36 cellular contexts compared by ENCODE assay signal in genomic region chr19:2317300-2317699, GRCh38. TPM values are rescaled to one million over a fixed set of nuclear protein-coding genes. Genes with fewer than 3 reads are reported as not detected.
"Had no signal": no experiment of that assay in that cellular context is flagged by ENCODE, and none has a peak within 500 bp of the region (broad histone marks: within the 10 kb centered on the region; RNA-seq: fewer than 3 reads in every experiment).

No MANE protein-coding gene starts in this region.

- DNase-seq: activated CD4-positive, alpha-beta T cell treated with anti-CD3 and anti-CD28 coated beads for 36 hours; activated CD4-positive, alpha-beta T cell treated with anti-CD3 and anti-CD28 coated beads, Interleukin-2, amount 10 ng/mL, durations not matched to agents 7 days and 5 days; activated CD4-positive, alpha-beta T cell treated with anti-CD3 and anti-CD28 coated beads, Interleukin-2, amount 50 U/mL, for 48 hours; activated CD8-positive, alpha-beta T cell treated with anti-CD3 and anti-CD28 coated beads, Interleukin-2, amount 10 ng/mL, durations not matched to agents 7 days and 5 days; activated gamma-delta T cell treated with Interleukin-2 at 50 U/mL for 16 hours; activated naive CD4-positive, alpha-beta T cell treated with anti-CD3 and anti-CD28 coated beads for 36 hours; activated T-cell treated with anti-CD3 and anti-CD28 coated beads, Interleukin-2, amount 50 U/mL, for 24 hours; adrenal gland; body of pancreas; Karpas-422; KBM-7; MG63; NCI-H1048; NCI-H1105 treated with DMSO at 0.1 percent for 48 hours; NCI-H1436; NCI-H1694 treated with DMSO at 0.1 percent for 48 hours; NCI-H2029; NCI-H345; NCI-H524 treated with DMSO at 0.1 percent for 48 hours; NK-92 treated with Interleukin-12 subunit alpha and Interleukin-12 subunit beta, amount 100 ng/mL, for 24 hours; PC-3; Peyer's patch; RPMI8226; SHP77 treated with DMSO at 0.1 percent for 48 hours; SK-N-SH had no signal

- H3K9ac ChIP-seq: SK-N-SH had no signal

- H3K4me3 ChIP-seq: adrenal gland, body of pancreas, breast epithelium, MG63, Peyer's patch, SJSA1 had no signal

- H3K4me2 ChIP-seq: SK-N-SH had no signal

- H3K4me1 ChIP-seq: adrenal gland, body of pancreas, breast epithelium, SJSA1 had no signal

- H3K4me1 Mint-ChIP-seq: activated CD4-positive, alpha-beta T cell treated with anti-CD3 and anti-CD28 coated beads for 36 hours had no signal

- H3K4me3 Mint-ChIP-seq: activated CD4-positive, alpha-beta T cell treated with anti-CD3 and anti-CD28 coated beads for 36 hours; activated CD4-positive, alpha-beta T cell treated with anti-CD3 and anti-CD28 coated beads, Interleukin-2, amount 10 ng/mL, durations not matched to agents 7 days and 5 days; activated CD8-positive, alpha-beta T cell treated with anti-CD3 and anti-CD28 coated beads, Interleukin-2, amount 10 ng/mL, durations not matched to agents 7 days and 5 days; activated naive CD4-positive, alpha-beta T cell treated with anti-CD3 and anti-CD28 coated beads for 36 hours; activated T-cell treated with anti-CD3 and anti-CD28 coated beads, Interleukin-2, amount 50 U/mL, for 24 hours; T-helper 1 cell treated with Interleukin-12 subunit alpha and Interleukin-12 subunit beta and Interleukin-4 antibody, amounts not matched to agents 30 μg/mL and 1 μg/mL, for 36 hours; T-helper 2 cell treated with Interferon-gamma antibody and Interleukin-4, amounts not matched to agents 5 μg/mL and 100 μg/mL, for 36 hours had no signal

- H3K36me3 ChIP-seq: breast epithelium, MG63 had no signal

- H3K9me3 ChIP-seq: adrenal gland, body of pancreas, MG63, SK-N-SH had no signal

- ATAC-seq: activated CD4-positive, alpha-beta T cell treated with anti-CD3 and anti-CD28 coated beads for 36 hours; activated CD4-positive, CD25-positive, alpha-beta regulatory T cell treated with anti-CD3 and anti-CD28 coated beads, Interleukin-2, amount 50 U/mL, for 24 hours; activated CD8-positive, alpha-beta T cell treated with anti-CD3 and anti-CD28 coated beads, Interleukin-2, amount 10 ng/mL, durations not matched to agents 7 days and 5 days; activated naive CD4-positive, alpha-beta T cell treated with anti-CD3 and anti-CD28 coated beads, Interleukin-2, amount 50 U/mL, for 72 hours; body of pancreas; PC-3 had no signal

- H3K27ac Mint-ChIP-seq: activated CD4-positive, alpha-beta T cell treated with anti-CD3 and anti-CD28 coated beads for 36 hours; activated CD4-positive, alpha-beta T cell treated with anti-CD3 and anti-CD28 coated beads, Interleukin-2, amount 10 ng/mL, durations not matched to agents 7 days and 5 days; activated CD8-positive, alpha-beta T cell treated with anti-CD3 and anti-CD28 coated beads, Interleukin-2, amount 10 ng/mL, durations not matched to agents 7 days and 5 days; activated naive CD4-positive, alpha-beta T cell treated with anti-CD3 and anti-CD28 coated beads for 36 hours; activated naive CD4-positive, alpha-beta T cell treated with anti-CD3 and anti-CD28 coated beads, Interleukin-2, amount 50 U/mL, for 72 hours; activated T-cell treated with anti-CD3 and anti-CD28 coated beads, Interleukin-2, amount 50 U/mL, for 24 hours; activated T-helper 2 cell treated with anti-CD3 and anti-CD28 coated beads, Interferon-gamma antibody, Interleukin-2, Interleukin-4, amounts not matched to agents 10 μg/mL and 5 μg/mL and 100 μg/mL, durations not matched to agents 14 hours and 24 hours and 36 hours; T-helper 1 cell treated with Interleukin-12 subunit alpha and Interleukin-12 subunit beta and Interleukin-4 antibody, amounts not matched to agents 30 μg/mL and 1 μg/mL, for 36 hours; T-helper 2 cell treated with Interferon-gamma antibody and Interleukin-4, amounts not matched to agents 5 μg/mL and 100 μg/mL, for 36 hours had no signal

- FAIRE-seq: astrocyte, TTC549 had no signal

- H3K27me3 ChIP-seq: adrenal gland, body of pancreas, MG63 had no signal

- H3K27ac ChIP-seq: adrenal gland, body of pancreas, breast epithelium, SJSA1 had no signal

RNA-seq across cellular contexts. Expression of gene LINGO3, which starts 9.3 kb away (rescaled TPM):
- total RNA-seq: activated CD4-positive, alpha-beta T cell treated with anti-CD3 and anti-CD28 coated beads for 36 hours; activated naive CD4-positive, alpha-beta T cell treated with anti-CD3 and anti-CD28 coated beads for 36 hours; astrocyte; body of pancreas; cardiac septum; PC-3; SJSA1 had no signal
- polyA plus RNA-seq: adrenal gland, SK-N-SH had no signal

RNA-seq across cellular contexts. Expression of gene PEAK3, which starts 35.3 kb away (rescaled TPM):
- total RNA-seq: activated CD4-positive, alpha-beta T cell treated with anti-CD3 and anti-CD28 coated beads for 36 hours; activated naive CD4-positive, alpha-beta T cell treated with anti-CD3 and anti-CD28 coated beads for 36 hours; activated naive CD4-positive, alpha-beta T cell treated with anti-CD3 and anti-CD28 coated beads, Interleukin-2, amount 50 U/mL, for 72 hours; NCI-H460; PC-3; SJSA1 had no signal
- polyA plus RNA-seq: SK-N-SH had no signal

RNA-seq across cellular contexts. Expression of gene TMPRSS9, which starts 42.8 kb away (rescaled TPM):
- total RNA-seq: activated CD4-positive, alpha-beta T cell treated with anti-CD3 and anti-CD28 coated beads for 36 hours; activated CD4-positive, alpha-beta T cell treated with anti-CD3 and anti-CD28 coated beads, Interleukin-2, amount 10 ng/mL, durations not matched to agents 7 days and 5 days; activated CD8-positive, alpha-beta T cell treated with anti-CD3 and anti-CD28 coated beads, Interleukin-2, amount 10 ng/mL, durations not matched to agents 7 days and 5 days; activated naive CD4-positive, alpha-beta T cell treated with anti-CD3 and anti-CD28 coated beads for 36 hours; activated naive CD4-positive, alpha-beta T cell treated with anti-CD3 and anti-CD28 coated beads, Interleukin-2, amount 50 U/mL, for 72 hours; activated T-helper 2 cell treated with anti-CD3 and anti-CD28 coated beads, Interferon-gamma antibody, Interleukin-2, Interleukin-4, amounts not matched to agents 10 μg/mL and 5 μg/mL and 100 μg/mL, durations not matched to agents 14 hours and 24 hours and 36 hours; body of pancreas; cardiac septum; PC-3; SJSA1 had no signal
- polyA plus RNA-seq: SK-N-SH had no signal
